In the genomic region with DNA sequence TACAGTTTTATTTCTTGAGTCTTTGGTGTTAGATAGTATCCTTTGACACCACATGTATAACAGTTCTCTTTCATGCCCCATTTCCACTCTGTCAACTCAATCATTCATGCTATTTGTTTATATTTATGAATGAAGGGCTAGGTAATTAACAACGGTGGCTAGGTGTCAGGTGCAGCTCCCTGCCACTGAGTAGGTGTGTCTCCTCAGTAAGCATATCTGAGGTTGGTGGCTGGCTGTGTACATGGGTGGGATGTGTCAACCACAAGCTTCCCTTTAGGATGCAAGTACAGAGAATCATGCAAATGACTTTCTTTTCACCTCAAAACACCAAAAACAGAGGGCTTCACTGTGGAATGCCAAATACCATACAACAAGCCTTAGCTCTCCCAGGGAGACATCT, we compare ENCODE assay signal across 1 cellular context.
TF ChIP-seq lines count a peak whose summit lies in the region.

No MANE protein-coding gene starts in this region.

TF ChIP-seq in GM12878, 131 proteins besides CTCF, POLR2A, EP300 and RAD21 (continued from another document):
- TF ChIP-seq, protein P1, sequence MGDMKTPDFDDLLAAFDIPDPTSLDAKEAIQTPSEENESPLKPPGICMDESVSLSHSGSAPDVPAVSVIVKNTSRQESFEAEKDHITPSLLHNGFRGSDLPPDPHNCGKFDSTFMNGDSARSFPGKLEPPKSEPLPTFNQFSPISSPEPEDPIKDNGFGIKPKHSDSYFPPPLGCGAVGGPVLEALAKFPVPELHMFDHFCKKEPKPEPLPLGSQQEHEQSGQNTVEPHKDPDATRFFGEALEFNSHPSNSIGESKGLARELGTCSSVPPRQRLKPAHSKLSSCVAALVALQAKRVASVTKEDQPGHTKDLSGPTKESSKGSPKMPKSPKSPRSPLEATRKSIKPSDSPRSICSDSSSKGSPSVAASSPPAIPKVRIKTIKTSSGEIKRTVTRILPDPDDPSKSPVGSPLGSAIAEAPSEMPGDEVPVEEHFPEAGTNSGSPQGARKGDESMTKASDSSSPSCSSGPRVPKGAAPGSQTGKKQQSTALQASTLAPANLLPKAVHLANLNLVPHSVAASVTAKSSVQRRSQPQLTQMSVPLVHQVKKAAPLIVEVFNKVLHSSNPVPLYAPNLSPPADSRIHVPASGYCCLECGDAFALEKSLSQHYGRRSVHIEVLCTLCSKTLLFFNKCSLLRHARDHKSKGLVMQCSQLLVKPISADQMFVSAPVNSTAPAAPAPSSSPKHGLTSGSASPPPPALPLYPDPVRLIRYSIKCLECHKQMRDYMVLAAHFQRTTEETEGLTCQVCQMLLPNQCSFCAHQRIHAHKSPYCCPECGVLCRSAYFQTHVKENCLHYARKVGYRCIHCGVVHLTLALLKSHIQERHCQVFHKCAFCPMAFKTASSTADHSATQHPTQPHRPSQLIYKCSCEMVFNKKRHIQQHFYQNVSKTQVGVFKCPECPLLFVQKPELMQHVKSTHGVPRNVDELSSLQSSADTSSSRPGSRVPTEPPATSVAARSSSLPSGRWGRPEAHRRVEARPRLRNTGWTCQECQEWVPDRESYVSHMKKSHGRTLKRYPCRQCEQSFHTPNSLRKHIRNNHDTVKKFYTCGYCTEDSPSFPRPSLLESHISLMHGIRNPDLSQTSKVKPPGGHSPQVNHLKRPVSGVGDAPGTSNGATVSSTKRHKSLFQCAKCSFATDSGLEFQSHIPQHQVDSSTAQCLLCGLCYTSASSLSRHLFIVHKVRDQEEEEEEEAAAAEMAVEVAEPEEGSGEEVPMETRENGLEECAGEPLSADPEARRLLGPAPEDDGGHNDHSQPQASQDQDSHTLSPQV (IDR thresholded peaks at IDR 0.05) = no peak
- TF ChIP-seq PAX5 (IDR thresholded peaks at IDR 0.05; ENCODE audit: borderline replicate concordance, low read depth, low read length) (0 out of 2 replicates have a peak, but pooled peaks have one; percentile 18), RCOR1 (conservative IDR thresholded peaks at IDR 0.05; ENCODE audit: low read depth, low read length) (no peak), DPF2 (IDR thresholded peaks at IDR 0.05) (0 out of 2 replicates have a peak, but pooled peaks have one; percentile 10), IKZF2 (IDR thresholded peaks at IDR 0.05) (peak; percentile 75), SMARCA5 (IDR thresholded peaks at IDR 0.05) (no peak), ATF7 (IDR thresholded peaks at IDR 0.05; ENCODE audit: low read depth) (0 out of 2 replicates have a peak, but pooled peaks have one; percentile 32), IKZF1 (conservative IDR thresholded peaks at IDR 0.05) (peak; percentile 80), NBN (IDR thresholded peaks at IDR 0.05) (no peak), HDAC6 (IDR thresholded peaks at IDR 0.05; ENCODE audit: unreplicated experiment) (no peak), ZNF217 (IDR thresholded peaks at IDR 0.05) (no peak)
- TF ChIP-seq, protein P2, sequence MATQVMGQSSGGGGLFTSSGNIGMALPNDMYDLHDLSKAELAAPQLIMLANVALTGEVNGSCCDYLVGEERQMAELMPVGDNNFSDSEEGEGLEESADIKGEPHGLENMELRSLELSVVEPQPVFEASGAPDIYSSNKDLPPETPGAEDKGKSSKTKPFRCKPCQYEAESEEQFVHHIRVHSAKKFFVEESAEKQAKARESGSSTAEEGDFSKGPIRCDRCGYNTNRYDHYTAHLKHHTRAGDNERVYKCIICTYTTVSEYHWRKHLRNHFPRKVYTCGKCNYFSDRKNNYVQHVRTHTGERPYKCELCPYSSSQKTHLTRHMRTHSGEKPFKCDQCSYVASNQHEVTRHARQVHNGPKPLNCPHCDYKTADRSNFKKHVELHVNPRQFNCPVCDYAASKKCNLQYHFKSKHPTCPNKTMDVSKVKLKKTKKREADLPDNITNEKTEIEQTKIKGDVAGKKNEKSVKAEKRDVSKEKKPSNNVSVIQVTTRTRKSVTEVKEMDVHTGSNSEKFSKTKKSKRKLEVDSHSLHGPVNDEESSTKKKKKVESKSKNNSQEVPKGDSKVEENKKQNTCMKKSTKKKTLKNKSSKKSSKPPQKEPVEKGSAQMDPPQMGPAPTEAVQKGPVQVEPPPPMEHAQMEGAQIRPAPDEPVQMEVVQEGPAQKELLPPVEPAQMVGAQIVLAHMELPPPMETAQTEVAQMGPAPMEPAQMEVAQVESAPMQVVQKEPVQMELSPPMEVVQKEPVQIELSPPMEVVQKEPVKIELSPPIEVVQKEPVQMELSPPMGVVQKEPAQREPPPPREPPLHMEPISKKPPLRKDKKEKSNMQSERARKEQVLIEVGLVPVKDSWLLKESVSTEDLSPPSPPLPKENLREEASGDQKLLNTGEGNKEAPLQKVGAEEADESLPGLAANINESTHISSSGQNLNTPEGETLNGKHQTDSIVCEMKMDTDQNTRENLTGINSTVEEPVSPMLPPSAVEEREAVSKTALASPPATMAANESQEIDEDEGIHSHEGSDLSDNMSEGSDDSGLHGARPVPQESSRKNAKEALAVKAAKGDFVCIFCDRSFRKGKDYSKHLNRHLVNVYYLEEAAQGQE (IDR thresholded peaks at IDR 0.05; ENCODE audit: low read depth, low read length) = no peak
